9 cellular contexts compared by ENCODE assay signal in the genomic region with DNA sequence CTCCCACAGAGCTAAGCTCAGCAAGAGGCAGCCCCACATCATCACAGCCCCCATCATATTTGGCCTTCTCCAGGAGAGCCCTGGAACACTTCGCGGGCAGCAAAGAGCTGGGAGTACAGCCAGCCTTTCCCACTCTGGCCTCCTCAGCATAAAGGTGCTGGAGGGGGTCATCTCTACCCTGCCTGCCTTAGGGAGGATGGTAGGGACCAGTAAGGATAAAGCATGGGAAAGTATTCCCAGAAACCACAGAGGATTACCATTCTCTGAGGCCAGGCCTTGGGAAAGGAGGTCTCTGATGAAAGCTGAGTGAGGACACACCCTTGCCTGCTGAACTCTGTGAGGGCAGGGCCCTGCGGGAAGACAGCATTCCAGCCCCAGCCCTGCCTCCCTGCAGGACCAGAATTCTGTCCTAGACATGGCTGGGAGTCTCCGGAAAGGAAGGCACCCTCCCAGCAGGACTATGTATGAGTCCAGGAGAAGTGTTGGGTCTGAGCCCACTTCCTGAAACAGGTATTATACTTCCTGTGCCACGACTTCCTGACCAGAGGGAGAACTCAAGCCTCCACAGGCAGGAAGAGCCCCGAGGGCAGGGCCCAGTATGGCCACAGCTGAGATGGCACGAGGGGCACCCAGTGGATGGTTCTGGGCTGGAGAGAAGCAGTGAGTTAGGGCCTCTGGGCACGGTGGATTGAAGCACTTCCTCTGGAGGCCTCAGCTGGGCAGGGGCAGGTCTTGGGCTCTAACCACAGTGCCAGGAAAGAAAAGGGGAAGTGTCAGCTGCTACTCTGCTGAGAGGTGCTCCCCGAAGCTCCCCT. TPM values are rescaled to one million over a fixed set of nuclear protein-coding genes. Genes with fewer than 3 reads are reported as not detected.
A peak's percentile ranks its signal among the peaks of the same experiment; 100 is the strongest.
DNase-seq lines count a peak whose midpoint lies in the region; ATAC-seq and TF ChIP-seq lines count a peak whose summit lies in the region.
"Had no signal": no experiment of that assay in that cellular context is flagged by ENCODE, and none has a peak within 500 bp of the region (broad histone marks: within the 10 kb centered on the region; RNA-seq: fewer than 3 reads in every experiment).

No MANE protein-coding gene starts in this region.

- peak; percentile 69 for DNase-seq in Daoy (ENCODE audit: low read depth)
- DNase-seq in PC-3 = peak; percentile 67
- DNase-seq in effector memory CD8-positive, alpha-beta T cell = no peak
- no peak for DNase-seq in osteoblast (ENCODE audit: insufficient read length, low spot score, missing footprints)
- no peak for DNase-seq in NCI-H82 treated with DMSO at 0.1 percent for 48 hours (lab: John Stamatoyannopoulos, UW; ENCODE audit: unreplicated experiment)
- DNase-seq in NCI-H1436 treated with DMSO at 0.1 percent for 48 hours (lab: John Stamatoyannopoulos, UW) = no peak
- DNase-seq in hepatic stellate cell (ENCODE audit: low spot score) = no peak

- H3K4me3 ChIP-seq in PC-3 (ENCODE audit: low read length) (no peak overlapping the region), osteoblast (ENCODE audit: insufficient read depth, low read length) (no peak overlapping the region)

- ATAC-seq in PC-3 (peak; percentile 47), GM19395 (IDR thresholded peaks at IDR 0.05; ENCODE audit: unreplicated experiment) (no peak)
- ATAC-seq in effector memory CD8-positive, alpha-beta T cell (replicated peaks) = no peak

- peaks cover 64 to 69% of the 10 kb centered on the region in 2 donors for H3K4me1 Mint-ChIP-seq in effector memory CD8-positive, alpha-beta T cell (ENCODE audit: low read depth in 2 of 2)

- H3K4me1 ChIP-seq in PC-3 (ENCODE audit: insufficient read depth, low read length) = peaks cover 79% of the 10 kb centered on the region
- H3K4me1 ChIP-seq in osteoblast (ENCODE audit: insufficient read depth, low read length) = peaks cover 30% of the 10 kb centered on the region

- peak overlapping the region; percentile 91 to 95 for H3K27ac Mint-ChIP-seq in effector memory CD8-positive, alpha-beta T cell

- H3K79me2 ChIP-seq in PC-3 (ENCODE audit: low read length) = peaks cover 32% of the 10 kb centered on the region
- peaks cover 89% of the 10 kb centered on the region for H3K79me2 ChIP-seq in osteoblast (ENCODE audit: insufficient read depth, low read length)

- CTCF ChIA-PET in PC-3 (lab: Charles Lee) = no interaction called here

- no peak for TF ChIP-seq CTCF in PC-3 (conservative IDR thresholded peaks at IDR 0.05; ENCODE audit: low read depth, low read length)
- no peak for TF ChIP-seq CTCF in osteoblast (IDR thresholded peaks at IDR 0.05; ENCODE audit: extremely low read depth, low read depth, low read length)

- peak overlapping the region; percentile 33 for H3K9ac ChIP-seq in PC-3 (ENCODE audit: low read length)

- H3F3A ChIP-seq in PC-3 (ENCODE audit: low read length, unreplicated experiment) = peaks cover 10% of the 10 kb centered on the region

- peak overlapping the region; percentile 97 for H3K27ac ChIP-seq in PC-3 (ENCODE audit: low read length)
- H3K27ac ChIP-seq in osteoblast (ENCODE audit: low read depth, low read length) = peak overlapping the region; percentile 65

- no peaks in the 10 kb centered on the region for H3K9me3 Mint-ChIP-seq in effector memory CD8-positive, alpha-beta T cell

- H4K20me1 ChIP-seq in PC-3 (ENCODE audit: low read length) = no peaks in the 10 kb centered on the region
- peaks cover 81% of the 10 kb centered on the region for H4K20me1 ChIP-seq in osteoblast (ENCODE audit: insufficient read depth, low read length)

- H3K9me2 ChIP-seq in PC-3 (replicated peaks; ENCODE audit: low read length) = no peaks in the 10 kb centered on the region

- H3K9me3 ChIP-seq in PC-3 (ENCODE audit: low read length) (no peaks in the 10 kb centered on the region), osteoblast (ENCODE audit: low read depth, low read length) (no peaks in the 10 kb centered on the region)

- H3K4me2 ChIP-seq in PC-3 (ENCODE audit: low read length) (peak overlapping the region; percentile 32), osteoblast (ENCODE audit: insufficient read depth, low read length) (no peak overlapping the region)

- H3K36me3 ChIP-seq in PC-3 (ENCODE audit: low read depth, low read length) (peaks cover 7% of the 10 kb centered on the region; the same call in 1 of the 2 replicates), osteoblast (ENCODE audit: insufficient read depth, low read length) (peaks cover 51% of the 10 kb centered on the region)

- H3K36me3 Mint-ChIP-seq in effector memory CD8-positive, alpha-beta T cell (ENCODE audit: insufficient read depth) = peaks cover 38% of the 10 kb centered on the region

- H2AFZ ChIP-seq in PC-3 (ENCODE audit: low read length) (no peak overlapping the region), osteoblast (ENCODE audit: low read length) (no peak overlapping the region)

- BruUV-seq in PC-3 (replicated peaks; lab: Mats Ljungman, UMichigan) = no TSS peak

- H3K27me3 ChIP-seq in PC-3 (ENCODE audit: low read length) (no peaks in the 10 kb centered on the region), osteoblast (ENCODE audit: insufficient read depth, low read length) (no peaks in the 10 kb centered on the region)

- intact Hi-C loops in PC-3 (cut with micrococcal nuclease) = no loop called here

- H3K4me3 Mint-ChIP-seq in effector memory CD8-positive, alpha-beta T cell = peak overlapping the region; percentile 59 to 74

- no peaks in the 10 kb centered on the region for H3K27me3 Mint-ChIP-seq in effector memory CD8-positive, alpha-beta T cell

- POLR2A ChIA-PET in PC-3 (lab: Charles Lee; ENCODE audit: unreplicated experiment) = interaction anchor here (0.6 kb wide), 1 partner anchor 28 kb away, joined by 3 read pairs; no protein-coding TSS in a partner anchor

RNA-seq across cellular contexts. Expression of gene CASTOR1, which starts 12.9 kb away (rescaled TPM):
- 5.9 and 10.3 TPM in 2 replicates for total RNA-seq in Daoy (2014; rRNA removed; shearing (Covaris generic))
- 4.2 and 6.1 TPM in 2 replicates for total RNA-seq in PC-3 (2014; rRNA removed)
- 5.3 and 5.8 TPM in 2 replicates for total RNA-seq in osteoblast

RNA-seq across cellular contexts. Expression of gene TBC1D10A, which starts 24.5 kb away (rescaled TPM):
- total RNA-seq in Daoy (2014; rRNA removed; shearing (Covaris generic)) = 20.8 and 35.5 TPM in 2 replicates
- 12.6 and 19.5 TPM in 2 replicates for total RNA-seq in PC-3 (2014; rRNA removed)
- total RNA-seq in osteoblast = 30.6 and 32.9 TPM in 2 replicates

RNA-seq across cellular contexts. Expression of gene OSM, which starts 35.6 kb away (rescaled TPM):
- 0.06 TPM in 1 of 2 replicates, not detected in the other for total RNA-seq in Daoy (2014; rRNA removed; shearing (Covaris generic))
- total RNA-seq in PC-3 (2014; rRNA removed) (not detected in 2 replicates), osteoblast (not detected in 2 replicates)
- total RNA-seq: epithelial cell of proximal tubule had no signal

RNA-seq across cellular contexts. Expression of gene SF3A1, which starts 54.5 kb away (rescaled TPM):
- 29.4 and 66.6 TPM in 2 replicates for total RNA-seq in Daoy (2014; rRNA removed; shearing (Covaris generic))
- total RNA-seq in PC-3 (2014; rRNA removed) (59.2 and 69.3 TPM in 2 replicates), osteoblast (21.7 and 30.6 TPM in 2 replicates)

RNA-seq across cellular contexts. Expression of gene CCDC157, which starts 54.6 kb away (rescaled TPM):
- 1.5 and 2.7 TPM in 2 replicates for total RNA-seq in Daoy (2014; rRNA removed; shearing (Covaris generic))
- 1.5 and 3.5 TPM in 2 replicates for total RNA-seq in PC-3 (2014; rRNA removed)
- 2.9 TPM in 2 replicates for total RNA-seq in osteoblast

Comparison
In these comparisons a context has a peak if more than half of its experiments do, and no peak if none do; other contexts are left out.
1. DNase-seq: peak in Daoy (single experiment) and PC-3 (single experiment); none in effector memory CD8-positive, alpha-beta T cell (0 of 3), osteoblast (single experiment), NCI-H82 treated with DMSO at 0.1 percent for 48 hours (single experiment), NCI-H1436 treated with DMSO at 0.1 percent for 48 hours (single experiment) and hepatic stellate cell (single experiment).